8 cellular contexts compared by ENCODE assay signal in genomic region chr12:15268927-15269552, GRCh38. TPM values are rescaled to one million over a fixed set of nuclear protein-coding genes. Genes with fewer than 3 reads are reported as not detected.
A peak's percentile ranks its signal among the peaks of the same experiment; 100 is the strongest.
DNase-seq lines count a peak whose midpoint lies in the region; ATAC-seq and TF ChIP-seq lines count a peak whose summit lies in the region.

No MANE protein-coding gene starts in this region.

- ATAC-seq in GM19351 (IDR thresholded peaks at IDR 0.05; ENCODE audit: unreplicated experiment) = peak; percentile 78
- ATAC-seq in HG03460 (IDR thresholded peaks at IDR 0.05; ENCODE audit: unreplicated experiment) = peak; percentile 78

- no peaks in the 10 kb centered on the region for H3K79me2 ChIP-seq in osteoblast (ENCODE audit: insufficient read depth, low read length)

- H3K27me3 ChIP-seq in osteoblast (ENCODE audit: insufficient read depth, low read length) = no peaks in the 10 kb centered on the region

- DNase-seq in DMS114 treated with DMSO at 0.1 percent for 48 hours (lab: John Stamatoyannopoulos, UW; ENCODE audit: unreplicated experiment) (peak; percentile 60), NCI-H460 (ENCODE audit: extremely low read depth, low read depth) (peak; percentile 59), fibroblast of pulmonary artery (ENCODE audit: low read depth) (peak; percentile 79), osteoblast (ENCODE audit: insufficient read length, low spot score, missing footprints) (peak; percentile 51), GOT3 (lab: John Stamatoyannopoulos, UW) (no peak)
- DNase-seq in activated CD4-positive, alpha-beta memory T cell treated with anti-CD3 and anti-CD28 coated beads for 36 hours = peak; percentile 45

- intact Hi-C loops in activated CD4-positive, alpha-beta memory T cell treated with anti-CD3 and anti-CD28 coated beads for 36 hours (cut with micrococcal nuclease) = loop anchor here (1.0 to 5.0 kb wide), 2 partner anchors 42 to 547 kb away; no protein-coding TSS in a partner anchor

- H3K36me3 Mint-ChIP-seq in activated CD4-positive, alpha-beta memory T cell treated with anti-CD3 and anti-CD28 coated beads for 36 hours = no peaks in the 10 kb centered on the region

- TF ChIP-seq CTCF in fibroblast of pulmonary artery (IDR thresholded peaks at IDR 0.05; ENCODE audit: low read length, missing control alignments) (peak; percentile 91), osteoblast (IDR thresholded peaks at IDR 0.05; ENCODE audit: extremely low read depth, low read depth, low read length) (peak; percentile 88)

- no peaks in the 10 kb centered on the region for H3K36me3 ChIP-seq in osteoblast (ENCODE audit: insufficient read depth, low read length)

- no peak overlapping the region for H3K27ac Mint-ChIP-seq in activated CD4-positive, alpha-beta memory T cell treated with anti-CD3 and anti-CD28 coated beads for 36 hours

- POLR2A ChIA-PET in activated CD4-positive, alpha-beta memory T cell treated with anti-CD3 and anti-CD28 coated beads for 36 hours (lab: Charles Lee) = no interaction called here

- no peak overlapping the region for H3K27ac ChIP-seq in osteoblast (ENCODE audit: low read depth, low read length)

- no peaks in the 10 kb centered on the region for H4K20me1 ChIP-seq in osteoblast (ENCODE audit: insufficient read depth, low read length)

- no peaks in the 10 kb centered on the region for H3K4me1 ChIP-seq in osteoblast (ENCODE audit: insufficient read depth, low read length)

- H3K27me3 Mint-ChIP-seq in activated CD4-positive, alpha-beta memory T cell treated with anti-CD3 and anti-CD28 coated beads for 36 hours = peaks cover 2% of the 10 kb centered on the region

- H3K9me3 ChIP-seq in osteoblast (ENCODE audit: low read depth, low read length) = no peaks in the 10 kb centered on the region

- CTCF ChIA-PET in activated CD4-positive, alpha-beta memory T cell treated with anti-CD3 and anti-CD28 coated beads for 36 hours (lab: Charles Lee) = interaction anchor here (0.6 to 2.0 kb wide), 16 partner anchors 8 to 639 kb away, joined by 3 to 17 read pairs (median 4); partner anchors contain the start of gene RERG

- no peak overlapping the region for H3K4me3 ChIP-seq in fibroblast of pulmonary artery (replicated peaks; ENCODE audit: low read depth, low read length)
- H3K4me3 ChIP-seq in osteoblast (ENCODE audit: insufficient read depth, low read length) = no peak overlapping the region

- no peak overlapping the region for H3K4me3 Mint-ChIP-seq in activated CD4-positive, alpha-beta memory T cell treated with anti-CD3 and anti-CD28 coated beads for 36 hours

- no peaks in the 10 kb centered on the region for H3K4me1 Mint-ChIP-seq in activated CD4-positive, alpha-beta memory T cell treated with anti-CD3 and anti-CD28 coated beads for 36 hours (ENCODE audit: low read depth)

- H3K4me2 ChIP-seq in osteoblast (ENCODE audit: insufficient read depth, low read length) = no peak overlapping the region

- no peak overlapping the region for H2AFZ ChIP-seq in osteoblast (ENCODE audit: low read length)

- no peaks in the 10 kb centered on the region for H3K9me3 Mint-ChIP-seq in activated CD4-positive, alpha-beta memory T cell treated with anti-CD3 and anti-CD28 coated beads for 36 hours

RNA-seq across cellular contexts. Expression of gene RERG, which starts 47.8 kb away (rescaled TPM):
- not detected in 2 replicates for total RNA-seq in NCI-H460 (2014; rRNA removed; shearing (Covaris generic))
- not detected in 2 replicates for polyA plus RNA-seq in NCI-H460 (2014; cell fraction: nucleus; rRNA removed)
- total RNA-seq in activated CD4-positive, alpha-beta memory T cell treated with anti-CD3 and anti-CD28 coated beads for 36 hours = not detected
- 0.29 TPM in 1 of 2 replicates, not detected in the other for total RNA-seq in osteoblast

RNA-seq across cellular contexts. Expression of gene PTPRO, which starts 53.3 kb away (rescaled TPM):
- not detected in 2 replicates for total RNA-seq in NCI-H460 (2014; rRNA removed; shearing (Covaris generic))
- polyA plus RNA-seq in NCI-H460 (2014; cell fraction: nucleus; rRNA removed) = 0.15 TPM in 1 of 2 replicates, not detected in the other
- total RNA-seq in activated CD4-positive, alpha-beta memory T cell treated with anti-CD3 and anti-CD28 coated beads for 36 hours = under 1 TPM; 0.14 to 0.15 TPM
- under 0.01 and 0.29 TPM in 2 replicates for total RNA-seq in osteoblast
